28 cellular contexts compared by ENCODE assay signal in the genomic region with DNA sequence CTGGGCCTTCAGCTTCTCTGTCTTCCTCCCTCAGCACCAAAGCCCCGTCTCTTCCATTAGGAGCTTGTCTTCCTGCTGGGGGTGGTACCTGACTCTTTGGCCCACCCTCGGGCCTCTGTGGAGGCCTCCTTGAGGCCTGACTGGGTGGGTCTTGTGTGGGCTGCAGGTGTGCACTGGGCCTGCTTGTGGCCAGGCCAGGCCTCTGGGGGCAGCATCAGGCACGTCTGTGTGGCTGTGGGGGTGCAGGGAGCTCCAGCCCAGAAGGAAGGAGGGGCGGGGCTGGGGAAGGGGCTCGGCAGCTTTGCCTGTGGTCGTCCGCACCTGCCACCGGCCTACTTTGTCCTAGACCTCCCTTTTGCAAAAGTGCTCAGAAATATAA. TPM values are rescaled to one million over a fixed set of nuclear protein-coding genes. Genes with fewer than 3 reads are reported as not detected.
DNase-seq lines count a peak whose midpoint lies in the region; ATAC-seq, FAIRE-seq and TF ChIP-seq lines count a peak whose summit lies in the region.
"Had no signal": no experiment of that assay in that cellular context is flagged by ENCODE, and none has a peak within 500 bp of the region (broad histone marks: within the 10 kb centered on the region; RNA-seq: fewer than 3 reads in every experiment).

No MANE protein-coding gene starts in this region.

- peak overlapping the region in 3 of 11 experiments; percentile 46 to 53 (median 52); a peak in 5 of 22 replicates for H3K27ac ChIP-seq in BLaER1 treated with 17β-estradiol and CSF1 and Interleukin-3, amounts not matched to agents 10 nM and 100 nM
- H3K27ac ChIP-seq in HCT116 (ENCODE audit: low read depth, low read length) (no peak overlapping the region), WERI-Rb-1 (peak overlapping the region; percentile 10)
- H3K27ac ChIP-seq: body of pancreas, left lung, skin epidermis, stomach, transverse colon had no signal

- H3K27me3 ChIP-seq in BLaER1 treated with 17β-estradiol and CSF1 and Interleukin-3, amounts not matched to agents 10 nM and 100 nM: no peaks in the 10 kb centered on the region
- H3K27me3 ChIP-seq in HCT116 (ENCODE audit: insufficient read depth, low read length): no peaks in the 10 kb centered on the region
- H3K27me3 ChIP-seq in WERI-Rb-1 (ENCODE audit: insufficient read depth, low read depth, severe bottlenecking): no peaks in the 10 kb centered on the region
- H3K27me3 ChIP-seq in kidney epithelial cell (ENCODE audit: control insufficient read depth, insufficient read depth, low read length): no peaks in the 10 kb centered on the region
- H3K27me3 ChIP-seq: body of pancreas, left lung, stomach, transverse colon had no signal

- intact Hi-C loops in HCT116 (cut with micrococcal nuclease): no loop called here

- H4K20me1 ChIP-seq in BLaER1 treated with 17β-estradiol and CSF1 and Interleukin-3, amounts not matched to agents 10 nM and 100 nM: peaks cover 0 to 71% (median 49%) of the 10 kb centered on the region in 11 experiments; a peak in 18 of 22 replicates
- H4K20me1 ChIP-seq in HCT116 (ENCODE audit: insufficient read depth): no peaks in the 10 kb centered on the region

- no TSS peak for BruUV-seq in HCT116 (replicated peaks; lab: Mats Ljungman, UMichigan)

- peak in 1 of 3 experiments; percentile 17; a peak in 1 of 6 replicates for TF ChIP-seq CTCF in HCT116 (IDR thresholded peaks at IDR 0.05 in 2 of 3, conservative IDR thresholded peaks at IDR 0.05 in 1 of 3; ENCODE audit: borderline replicate concordance in 1 of 3, insufficient read depth in 1 of 3, low read depth in 2 of 3, low read length in 2 of 3)
- TF ChIP-seq CTCF in WERI-Rb-1 (IDR thresholded peaks at IDR 0.05; ENCODE audit: low read depth, low read length): peak; percentile 63
- TF ChIP-seq CTCF in kidney epithelial cell (IDR thresholded peaks at IDR 0.05; ENCODE audit: insufficient read depth, low read length, poor library complexity, severe bottlenecking): peak; percentile 30

- peaks cover 19 to 67% (median 48%) of the 10 kb centered on the region in 10 experiments for H3K4me1 ChIP-seq in BLaER1 treated with 17β-estradiol and CSF1 and Interleukin-3, amounts not matched to agents 10 nM and 100 nM
- no peaks in the 10 kb centered on the region for H3K4me1 ChIP-seq in HCT116 (ENCODE audit: control insufficient read depth in 1 of 2, insufficient read depth in 2 of 2, low read length in 2 of 2)

- DNase-seq in HCT116 (ENCODE audit: low read depth, low spot score) (no peak), WERI-Rb-1 (peak; percentile 72), kidney epithelial cell (ENCODE audit: low read depth) (no peak), HTR-8/SVneo (ENCODE audit: insufficient read length, low spot score) (no peak), NOMO-1 (lab: John Stamatoyannopoulos, UW; ENCODE audit: unreplicated experiment in 2 of 2) (no peak), cortex of kidney (lab: John Stamatoyannopoulos, UW) (no peak)
- DNase-seq: activated B cell treated with CpG ODN at 0.5 μM for 24 hours; activated naive CD8-positive, alpha-beta T cell treated with anti-CD3 and anti-CD28 coated beads, Interleukin-2, amount 10 ng/mL, durations not matched to agents 7 days and 5 days; activated T-cell treated with anti-CD3 and anti-CD28 coated beads, Interleukin-2, amount 50 U/mL, for 72 hours; body of pancreas; left lung; NCI-H187 treated with DMSO at 0.1 percent for 48 hours; NCI-H2227 treated with DMSO at 0.1 percent for 48 hours; NCI-H774; stimulated activated CD4-positive, alpha-beta T cell treated with anti-CD3 and anti-CD28 coated beads, Interleukin-2, amount 100 ng/mL, for 48 hours; stomach; transverse colon had no signal

- CTCF ChIA-PET in HCT116 (lab: Charles Lee): interaction anchor here (0.8 to 1.2 kb wide), 2 partner anchors 8 to 45 kb away, joined by 3 read pairs; no protein-coding TSS in a partner anchor

- peak overlapping the region in 2 of 10 experiments; percentile 2 to 3; a peak in 2 of 20 replicates for H3K4me3 ChIP-seq in BLaER1 treated with 17β-estradiol and CSF1 and Interleukin-3, amounts not matched to agents 10 nM and 100 nM
- H3K4me3 ChIP-seq in HCT116 (replicated peaks in 1 of 2; ENCODE audit: low read depth in 1 of 2, low read length in 2 of 2): no peak overlapping the region
- no peak overlapping the region for H3K4me3 ChIP-seq in WERI-Rb-1 (ENCODE audit: low read depth, low read length)
- H3K4me3 ChIP-seq in kidney epithelial cell (ENCODE audit: low read depth, low read length): no peak overlapping the region
- H3K4me3 ChIP-seq: body of pancreas, left lung, skin epidermis, stomach, transverse colon had no signal

- H3K36me3 ChIP-seq in BLaER1 treated with 17β-estradiol and CSF1 and Interleukin-3, amounts not matched to agents 10 nM and 100 nM: peaks cover 12 to 60% (median 28%) of the 10 kb centered on the region in 11 experiments
- H3K36me3 ChIP-seq in HCT116 (ENCODE audit: control insufficient read depth in 1 of 2, insufficient read depth in 2 of 2, low read length in 2 of 2) (no peaks in the 10 kb centered on the region), WERI-Rb-1 (peaks cover 21% of the 10 kb centered on the region), kidney epithelial cell (ENCODE audit: control insufficient read depth, insufficient read depth, low read length) (no peaks in the 10 kb centered on the region)

- peak overlapping the region in 10 of 11 experiments; percentile 37 to 75 (median 56); a peak in 14 of 22 replicates for H3K9ac ChIP-seq in BLaER1 treated with 17β-estradiol and CSF1 and Interleukin-3, amounts not matched to agents 10 nM and 100 nM
- H3K9ac ChIP-seq in HCT116 (ENCODE audit: low read length): no peak overlapping the region

- H3K9me3 ChIP-seq in BLaER1 treated with 17β-estradiol and CSF1 and Interleukin-3, amounts not matched to agents 10 nM and 100 nM (replicated peaks in 1 of 11): no peaks in the 10 kb centered on the region
- H3K9me3 ChIP-seq in HCT116 (ENCODE audit: control insufficient read depth in 1 of 2, insufficient read depth in 1 of 2, low read depth in 1 of 2, low read length in 2 of 2) (no peaks in the 10 kb centered on the region), WERI-Rb-1 (ENCODE audit: severe bottlenecking) (no peaks in the 10 kb centered on the region)
- H3K9me3 ChIP-seq: body of pancreas, left lung, stomach, transverse colon had no signal

- POLR2A ChIA-PET in HCT116 (lab: Charles Lee): no interaction called here

- TF ChIP-seq RAD21 in HCT116 (IDR thresholded peaks at IDR 0.05; ENCODE audit: low read depth): no peak

- no peak overlapping the region for H2AFZ ChIP-seq in HCT116 (ENCODE audit: low read depth, low read length, poor library complexity, severe bottlenecking)

- no peak for FAIRE-seq in HTR-8/SVneo (lab: Jason Lieb, UNC)
- FAIRE-seq: endometrium, RCC 7860 had no signal

- RAD21 ChIA-PET in HCT116 (lab: Charles Lee; ENCODE audit: low non-redundant PET in 1 of 2, low total read pairs in 2 of 2, uncharacterized antibody in 2 of 2, unreplicated experiment in 2 of 2): no interaction called here

- no peaks in the 10 kb centered on the region for H3K79me2 ChIP-seq in HCT116 (ENCODE audit: insufficient read depth, low read length)

- H3K4me2 ChIP-seq in BLaER1 treated with 17β-estradiol and CSF1 and Interleukin-3, amounts not matched to agents 10 nM and 100 nM: peak overlapping the region; percentile 47 to 90 (median 66)
- H3K4me2 ChIP-seq in HCT116 (ENCODE audit: low read length): no peak overlapping the region

- H3K9me2 ChIP-seq in HCT116 (ENCODE audit: insufficient read depth): no peaks in the 10 kb centered on the region

- ATAC-seq in HCT116 (peak; percentile 29; the same call in 1 of the 2 replicates), HG03432 (IDR thresholded peaks at IDR 0.05; ENCODE audit: unreplicated experiment) (no peak)
- ATAC-seq: activated T-cell treated with anti-CD3 and anti-CD28 coated beads, Interleukin-2, amount 50 U/mL, for 72 hours; body of pancreas; left lung; natural killer cell treated with Interleukin-12 subunit alpha and Interleukin-12 subunit beta and Interleukin-15 and Interleukin-18, amount 100 ng/mL, for 72 hours had no signal

- TF ChIP-seq POLR2A in HCT116 (IDR thresholded peaks at IDR 0.05; ENCODE audit: borderline replicate concordance, extremely low read depth, insufficient read depth, insufficient read length): no peak

TF ChIP-seq in HCT116, 20 proteins besides CTCF, POLR2A, EP300 and RAD21 (continues in another document):
- TF ChIP-seq EGR1 (IDR thresholded peaks at IDR 0.05; ENCODE audit: low read depth): no peak
- no peak for TF ChIP-seq FOSL1 (IDR thresholded peaks at IDR 0.05; ENCODE audit: low read depth)
- TF ChIP-seq EZH2phosphoT487 (IDR thresholded peaks at IDR 0.05; ENCODE audit: borderline replicate concordance): no peak
- TF ChIP-seq POLR2AphosphoS5 (IDR thresholded peaks at IDR 0.05; ENCODE audit: low read depth, low read length): no peak
- no peak for TF ChIP-seq ZFX (IDR thresholded peaks at IDR 0.05)
- TF ChIP-seq JUND (IDR thresholded peaks at IDR 0.05): no peak
- TF ChIP-seq, protein P1, sequence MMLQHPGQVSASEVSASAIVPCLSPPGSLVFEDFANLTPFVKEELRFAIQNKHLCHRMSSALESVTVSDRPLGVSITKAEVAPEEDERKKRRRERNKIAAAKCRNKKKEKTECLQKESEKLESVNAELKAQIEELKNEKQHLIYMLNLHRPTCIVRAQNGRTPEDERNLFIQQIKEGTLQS (IDR thresholded peaks at IDR 0.05): no peak
- TF ChIP-seq SRF (IDR thresholded peaks at IDR 0.05; ENCODE audit: low read depth): no peak

RNA-seq across cellular contexts. Expression of a gene that starts 7.0 kb away (rescaled TPM):
- total RNA-seq in HCT116 (2021; ENCODE audit: unreplicated experiment) (21.0 TPM), kidney epithelial cell (54.9 and 63.1 TPM in 2 replicates)
- 9.8 and 10.9 TPM in 2 replicates for polyA plus RNA-seq in HCT116 (2012)

RNA-seq across cellular contexts. Expression of a gene that starts 10.0 kb away (rescaled TPM):
- total RNA-seq in HCT116 (2021; ENCODE audit: unreplicated experiment): 0.22 TPM
- 0.18 TPM in 1 of 2 replicates, not detected in the other for polyA plus RNA-seq in HCT116 (2012)
- total RNA-seq in kidney epithelial cell: 0.46 and 2.3 TPM in 2 replicates

RNA-seq across cellular contexts. Expression of a gene that starts 13.1 kb away (rescaled TPM):
- total RNA-seq in HCT116 (2021; ENCODE audit: unreplicated experiment): 14.1 TPM
- 15.1 and 18.8 TPM in 2 replicates for polyA plus RNA-seq in HCT116 (2012)
- 16.5 and 26.9 TPM in 2 replicates for total RNA-seq in kidney epithelial cell

RNA-seq across cellular contexts. Expression of a gene that starts 16.6 kb away (rescaled TPM):
- not detected for total RNA-seq in HCT116 (2021; ENCODE audit: unreplicated experiment)
- polyA plus RNA-seq in HCT116 (2012): not detected in 2 replicates
- total RNA-seq in kidney epithelial cell: not detected in 2 replicates
- total RNA-seq: activated B cell treated with CpG ODN at 0.5 μM for 24 hours; activated naive CD8-positive, alpha-beta T cell treated with anti-CD3 and anti-CD28 coated beads, Interleukin-2, amount 10 ng/mL, durations not matched to agents 7 days and 5 days; body of pancreas; fibroblast of lung; glomerular endothelial cell; left lung; posterior vena cava; stomach; T-helper 2 cell treated with Interferon-gamma antibody and Interleukin-4, amounts not matched to agents 100 ng/mL and 5 ng/mL, for 36 hours; transverse colon had no signal
- polyA plus RNA-seq: fibroblast of lung, IgD-negative memory B cell, stomach had no signal

RNA-seq across cellular contexts. Expression of a gene that starts 49.3 kb away (rescaled TPM):
- total RNA-seq in HCT116 (2021; ENCODE audit: unreplicated experiment) (39.0 TPM), kidney epithelial cell (47.1 and 54.5 TPM in 2 replicates)
- polyA plus RNA-seq in HCT116 (2012): 17.9 and 22.9 TPM in 2 replicates
